ENCODE assay signal across 23 cellular contexts in genomic region chr5:130116431-130116830, GRCh38.
"Had no signal": no experiment of that assay in that cellular context is flagged by ENCODE, and none has a peak within 500 bp of the region (broad histone marks: within the 10 kb centered on the region; RNA-seq: fewer than 3 reads in every experiment).

No MANE protein-coding gene starts in this region.

- DNase-seq: colonic mucosa; effector CD8-positive, alpha-beta T cell; foreskin keratinocyte; heart left ventricle; kidney; left ventricle myocardium inferior; lower lobe of right lung; naive thymus-derived CD8-positive, alpha-beta T cell; nephron progenitor cell; stimulated activated CD4-positive, alpha-beta T cell treated with anti-CD3 and anti-CD28 coated beads, Interleukin-12 subunit alpha, Interleukin-12 subunit beta, amount 100 ng/mL, for 4 hours; stimulated activated CD4-positive, alpha-beta T cell treated with anti-CD3 and anti-CD28 coated beads, Interleukin-1b, Interleukin-23, amount 100 ng/mL, for 48 hours; stimulated activated CD4-positive, alpha-beta T cell treated with anti-CD3 and anti-CD28 coated beads, Interleukin-4, amount 100 ng/mL, for 1 hour; stimulated activated CD8-positive, alpha-beta memory T cell treated with anti-CD3 and anti-CD28 coated beads, Interleukin-4, amount 100 ng/mL, for 48 hours; stimulated activated naive CD4-positive, alpha-beta T cell treated with Interleukin-2 at 50 U/mL for 16 hours; stomach; testis had no signal

- H3K27me3 ChIP-seq: colonic mucosa, foreskin keratinocyte, gastroesophageal sphincter, heart left ventricle, hepatocyte, stomach, testis, tibial artery had no signal

- H3K4me1 ChIP-seq: colonic mucosa, foreskin keratinocyte, gastroesophageal sphincter, left ventricle myocardium inferior, lower lobe of right lung, stomach, testis had no signal

- H3K36me3 ChIP-seq: colonic mucosa, gastroesophageal sphincter, heart left ventricle, left ventricle myocardium inferior, lower lobe of right lung, stomach, tibial artery had no signal

- ATAC-seq: esophagus mucosa; foreskin keratinocyte; gastroesophageal sphincter; lower lobe of right lung; naive thymus-derived CD8-positive, alpha-beta T cell; sciatic nerve had no signal

- H3K4me3 ChIP-seq: colonic mucosa, gastroesophageal sphincter, heart left ventricle, hepatocyte, left ventricle myocardium inferior, lower lobe of right lung, smooth muscle cell, stomach, testis, tibial artery had no signal

- H3K27ac ChIP-seq: colonic mucosa, epithelial cell of prostate, foreskin keratinocyte, gastroesophageal sphincter, heart left ventricle, hepatocyte, left ventricle myocardium inferior, lower lobe of right lung, stomach, testis, tibial artery had no signal

- H3K9me3 ChIP-seq: colonic mucosa, gastroesophageal sphincter, heart left ventricle, left ventricle myocardium inferior, lower lobe of right lung, stomach, testis, tibial artery had no signal
